ENCODE assay signal across 16 cellular contexts in the genomic region with DNA sequence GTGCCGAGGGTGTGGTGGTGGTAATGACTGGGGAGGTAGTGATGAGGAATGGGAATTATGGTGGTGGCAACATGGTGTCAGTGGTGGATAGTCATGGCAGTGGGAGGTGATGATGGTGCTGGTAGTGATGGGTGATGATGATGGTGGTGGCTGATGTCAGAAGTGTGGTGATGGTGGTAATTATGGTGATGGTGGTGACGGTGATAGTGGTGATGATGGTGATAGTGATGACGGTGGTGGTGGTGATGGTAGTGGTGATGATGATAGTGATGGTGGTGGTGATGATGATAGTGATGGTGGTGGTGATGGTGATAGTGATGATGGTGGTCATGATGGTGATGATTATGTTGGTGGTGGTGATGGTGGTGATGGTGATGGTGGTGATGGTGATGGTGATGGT.
DNase-seq lines count a peak whose midpoint lies in the region; ATAC-seq, FAIRE-seq and TF ChIP-seq lines count a peak whose summit lies in the region.
"Had no signal": no experiment of that assay in that cellular context is flagged by ENCODE, and none has a peak within 500 bp of the region (broad histone marks: within the 10 kb centered on the region; RNA-seq: fewer than 3 reads in every experiment).

No MANE protein-coding gene starts in this region.

- no peaks in the 10 kb centered on the region for H3K36me3 Mint-ChIP-seq in stimulated activated naive CD8-positive, alpha-beta T cell treated with anti-CD3 and anti-CD28 coated beads, Interleukin-15, Interleukin-2, amounts not matched to agents 100 ng/mL and 50 ng/mL, for 24 hours (ENCODE audit: low read depth)
- H3K36me3 Mint-ChIP-seq in neural progenitor cell (peaks cover 5% of the 10 kb centered on the region), T-helper 17 cell (ENCODE audit: low read depth) (no peaks in the 10 kb centered on the region)
- H3K36me3 Mint-ChIP-seq: CD8-positive, alpha-beta memory T cell had no signal

- H3K27me3 Mint-ChIP-seq in stimulated activated naive CD8-positive, alpha-beta T cell treated with anti-CD3 and anti-CD28 coated beads, Interleukin-15, Interleukin-2, amounts not matched to agents 100 ng/mL and 50 ng/mL, for 24 hours: peaks cover 7% of the 10 kb centered on the region
- H3K27me3 Mint-ChIP-seq in neural progenitor cell (ENCODE audit: insufficient read depth, low read depth) (peaks cover 6% of the 10 kb centered on the region), T-helper 17 cell (peaks cover 4% of the 10 kb centered on the region)

- no peaks in the 10 kb centered on the region for H3K79me2 ChIP-seq in neural progenitor cell (ENCODE audit: low read depth)

- no peak for TF ChIP-seq CTCF in bronchial epithelial cell (IDR thresholded peaks at IDR 0.05; ENCODE audit: insufficient read depth, low read length, severe bottlenecking)
- TF ChIP-seq CTCF in neural progenitor cell (IDR thresholded peaks at IDR 0.05): no peak

- peak overlapping the region; percentile 0 for H3K4me3 Mint-ChIP-seq in stimulated activated naive CD8-positive, alpha-beta T cell treated with anti-CD3 and anti-CD28 coated beads, Interleukin-15, Interleukin-2, amounts not matched to agents 100 ng/mL and 50 ng/mL, for 24 hours
- H3K4me3 Mint-ChIP-seq in neural progenitor cell (peak overlapping the region; percentile 13), T-helper 17 cell (no peak overlapping the region)
- H3K4me3 Mint-ChIP-seq: CD8-positive, alpha-beta memory T cell; GM23338 had no signal

- no peak overlapping the region for H3K9ac ChIP-seq in neural progenitor cell

- H3K4me3 ChIP-seq in bronchial epithelial cell (ENCODE audit: low read depth, low read length) (no peak overlapping the region), neural progenitor cell (no peak overlapping the region)
- H3K4me3 ChIP-seq: GM23338 had no signal

- H3K9me3 Mint-ChIP-seq in stimulated activated naive CD8-positive, alpha-beta T cell treated with anti-CD3 and anti-CD28 coated beads, Interleukin-15, Interleukin-2, amounts not matched to agents 100 ng/mL and 50 ng/mL, for 24 hours: peaks cover 5% of the 10 kb centered on the region
- peaks cover 6% of the 10 kb centered on the region for H3K9me3 Mint-ChIP-seq in neural progenitor cell

- no peak for DNase-seq in stimulated activated naive CD8-positive, alpha-beta T cell treated with anti-CD3 and anti-CD28 coated beads, Interleukin-15, Interleukin-2, amounts not matched to agents 100 U/mL and 50 U/mL, for 24 hours
- no peak for DNase-seq in bronchial epithelial cell (ENCODE audit: low read depth)
- no peak for DNase-seq in neural progenitor cell (ENCODE audit: low spot score)
- no peak for DNase-seq in T-helper 17 cell
- DNase-seq: BE2C; Caco-2; CD8-positive, alpha-beta memory T cell; DMS53; H9; KBM-7 had no signal

- H3F3A ChIP-seq in neural progenitor cell (ENCODE audit: low read depth): peaks cover 11% of the 10 kb centered on the region

- H3K27ac Mint-ChIP-seq in stimulated activated naive CD8-positive, alpha-beta T cell treated with anti-CD3 and anti-CD28 coated beads, Interleukin-15, Interleukin-2, amounts not matched to agents 100 ng/mL and 50 ng/mL, for 24 hours: peak overlapping the region; percentile 0
- H3K27ac Mint-ChIP-seq in neural progenitor cell: no peak overlapping the region
- no peak overlapping the region for H3K27ac Mint-ChIP-seq in T-helper 17 cell
- H3K27ac Mint-ChIP-seq: CD8-positive, alpha-beta memory T cell; GM23338; H9 had no signal

- H3K36me3 ChIP-seq in bronchial epithelial cell (ENCODE audit: control insufficient read depth, insufficient read depth, low read length) (no peaks in the 10 kb centered on the region), neural progenitor cell (no peaks in the 10 kb centered on the region)
- H3K36me3 ChIP-seq: BE2C had no signal

- H3K27me3 ChIP-seq in bronchial epithelial cell (ENCODE audit: control insufficient read depth, insufficient read depth, low read length) (no peaks in the 10 kb centered on the region), neural progenitor cell (no peaks in the 10 kb centered on the region)
- H3K27me3 ChIP-seq: BE2C had no signal

- ATAC-seq in stimulated activated naive CD8-positive, alpha-beta T cell treated with anti-CD3 and anti-CD28 coated beads, Interleukin-15, Interleukin-2, amounts not matched to agents 100 U/mL and 50 U/mL, for 24 hours: no peak
- ATAC-seq in T-helper 17 cell (no peak), HG02885 (IDR thresholded peaks at IDR 0.05; ENCODE audit: poor library complexity, unreplicated experiment) (no peak), GM18502 (IDR thresholded peaks at IDR 0.05; ENCODE audit: poor library complexity, unreplicated experiment) (no peak)
- ATAC-seq: GM23338 had no signal

- peaks cover 6% of the 10 kb centered on the region for H3K4me1 ChIP-seq in neural progenitor cell
- H3K4me1 ChIP-seq: BE2C, Caco-2 had no signal

- no peaks in the 10 kb centered on the region for H3K9me3 ChIP-seq in neural progenitor cell (ENCODE audit: low read depth)
- no peaks in the 10 kb centered on the region for H3K9me3 ChIP-seq in T-helper 17 cell (ENCODE audit: control insufficient read depth, low read length, poor library complexity, severe bottlenecking)
- H3K9me3 ChIP-seq: BE2C, Caco-2 had no signal

- H4K20me1 ChIP-seq in neural progenitor cell (ENCODE audit: low read depth): no peaks in the 10 kb centered on the region

- no peaks in the 10 kb centered on the region for H3K4me1 Mint-ChIP-seq in stimulated activated naive CD8-positive, alpha-beta T cell treated with anti-CD3 and anti-CD28 coated beads, Interleukin-15, Interleukin-2, amounts not matched to agents 100 ng/mL and 50 ng/mL, for 24 hours (ENCODE audit: low read depth)
- peaks cover 9% of the 10 kb centered on the region for H3K4me1 Mint-ChIP-seq in neural progenitor cell
- no peaks in the 10 kb centered on the region for H3K4me1 Mint-ChIP-seq in T-helper 17 cell
- H3K4me1 Mint-ChIP-seq: CD8-positive, alpha-beta memory T cell had no signal

- H2AFZ ChIP-seq in neural progenitor cell (replicated peaks): no peak overlapping the region
- H2AFZ ChIP-seq: GM23338 had no signal

- H3K27ac ChIP-seq in neural progenitor cell: no peak overlapping the region

- peak; percentile 28 for FAIRE-seq in bronchial epithelial cell (lab: Jason Lieb, UNC)
- FAIRE-seq: A204.1, GM18507 had no signal

- no peak overlapping the region for H3K4me2 ChIP-seq in neural progenitor cell
- H3K4me2 ChIP-seq: GM23338 had no signal
